ENCODE assay signal across 18 cellular contexts in genomic region chr1:101166583-101167120, GRCh38.
"Had no signal": no experiment of that assay in that cellular context is flagged by ENCODE, and none has a peak within 500 bp of the region (broad histone marks: within the 10 kb centered on the region; RNA-seq: fewer than 3 reads in every experiment).

No MANE protein-coding gene starts in this region.

- DNase-seq: activated B cell treated with CpG ODN at 0.5 μM for 24 hours; activated CD4-positive, alpha-beta T cell treated with anti-CD3 and anti-CD28 coated beads for 48 hours; activated CD8-positive, alpha-beta memory T cell treated with anti-CD3 and anti-CD28 coated beads, Interleukin-2, amount 50 U/mL, for 48 hours; activated gamma-delta T cell treated with Interleukin-2 at 50 U/mL for 16 hours; dermis blood vessel endothelial cell; effector memory CD8-positive, alpha-beta T cell; foreskin melanocyte; head of caudate nucleus; immature natural killer cell; left colon; spleen; T-helper 2 cell; uterus had no signal

- H3K4me3 ChIP-seq: spleen, uterus had no signal

- H3K9me3 ChIP-seq: spleen, uterus had no signal

- FAIRE-seq: TTC549 had no signal

- ATAC-seq: effector memory CD8-positive, alpha-beta T cell; left colon; sciatic nerve had no signal

- H3K4me1 Mint-ChIP-seq: activated B cell treated with CpG ODN at 0.5 μM for 24 hours, immature natural killer cell had no signal

- H3K4me3 Mint-ChIP-seq: activated B cell treated with CpG ODN at 0.5 μM for 24 hours; activated naive CD8-positive, alpha-beta T cell; effector memory CD8-positive, alpha-beta T cell; immature natural killer cell; neural crest cell had no signal

- H3K27ac ChIP-seq: epithelial cell of prostate, spleen, uterus had no signal

- H3K9me3 Mint-ChIP-seq: activated B cell treated with CpG ODN at 0.5 μM for 24 hours; effector memory CD8-positive, alpha-beta T cell; immature natural killer cell; neural crest cell had no signal

- H3K27ac Mint-ChIP-seq: activated B cell treated with CpG ODN at 0.5 μM for 24 hours; effector memory CD8-positive, alpha-beta T cell had no signal

- H3K4me1 ChIP-seq: uterus had no signal

- H3K36me3 ChIP-seq: spleen, uterus had no signal

- H3K27me3 ChIP-seq: spleen, uterus had no signal

- H3K27me3 Mint-ChIP-seq: activated B cell treated with CpG ODN at 0.5 μM for 24 hours; activated naive CD8-positive, alpha-beta T cell; effector memory CD8-positive, alpha-beta T cell had no signal
